ENCODE assay signal across 1 cellular context in genomic region chr2:203812294-203813221, GRCh38.
TF ChIP-seq lines count a peak whose summit lies in the region.

No MANE protein-coding gene starts in this region.

TF ChIP-seq in HepG2, 621 proteins besides CTCF, POLR2A, EP300 and RAD21 (continued from another document):
- TF ChIP-seq, protein P1, sequence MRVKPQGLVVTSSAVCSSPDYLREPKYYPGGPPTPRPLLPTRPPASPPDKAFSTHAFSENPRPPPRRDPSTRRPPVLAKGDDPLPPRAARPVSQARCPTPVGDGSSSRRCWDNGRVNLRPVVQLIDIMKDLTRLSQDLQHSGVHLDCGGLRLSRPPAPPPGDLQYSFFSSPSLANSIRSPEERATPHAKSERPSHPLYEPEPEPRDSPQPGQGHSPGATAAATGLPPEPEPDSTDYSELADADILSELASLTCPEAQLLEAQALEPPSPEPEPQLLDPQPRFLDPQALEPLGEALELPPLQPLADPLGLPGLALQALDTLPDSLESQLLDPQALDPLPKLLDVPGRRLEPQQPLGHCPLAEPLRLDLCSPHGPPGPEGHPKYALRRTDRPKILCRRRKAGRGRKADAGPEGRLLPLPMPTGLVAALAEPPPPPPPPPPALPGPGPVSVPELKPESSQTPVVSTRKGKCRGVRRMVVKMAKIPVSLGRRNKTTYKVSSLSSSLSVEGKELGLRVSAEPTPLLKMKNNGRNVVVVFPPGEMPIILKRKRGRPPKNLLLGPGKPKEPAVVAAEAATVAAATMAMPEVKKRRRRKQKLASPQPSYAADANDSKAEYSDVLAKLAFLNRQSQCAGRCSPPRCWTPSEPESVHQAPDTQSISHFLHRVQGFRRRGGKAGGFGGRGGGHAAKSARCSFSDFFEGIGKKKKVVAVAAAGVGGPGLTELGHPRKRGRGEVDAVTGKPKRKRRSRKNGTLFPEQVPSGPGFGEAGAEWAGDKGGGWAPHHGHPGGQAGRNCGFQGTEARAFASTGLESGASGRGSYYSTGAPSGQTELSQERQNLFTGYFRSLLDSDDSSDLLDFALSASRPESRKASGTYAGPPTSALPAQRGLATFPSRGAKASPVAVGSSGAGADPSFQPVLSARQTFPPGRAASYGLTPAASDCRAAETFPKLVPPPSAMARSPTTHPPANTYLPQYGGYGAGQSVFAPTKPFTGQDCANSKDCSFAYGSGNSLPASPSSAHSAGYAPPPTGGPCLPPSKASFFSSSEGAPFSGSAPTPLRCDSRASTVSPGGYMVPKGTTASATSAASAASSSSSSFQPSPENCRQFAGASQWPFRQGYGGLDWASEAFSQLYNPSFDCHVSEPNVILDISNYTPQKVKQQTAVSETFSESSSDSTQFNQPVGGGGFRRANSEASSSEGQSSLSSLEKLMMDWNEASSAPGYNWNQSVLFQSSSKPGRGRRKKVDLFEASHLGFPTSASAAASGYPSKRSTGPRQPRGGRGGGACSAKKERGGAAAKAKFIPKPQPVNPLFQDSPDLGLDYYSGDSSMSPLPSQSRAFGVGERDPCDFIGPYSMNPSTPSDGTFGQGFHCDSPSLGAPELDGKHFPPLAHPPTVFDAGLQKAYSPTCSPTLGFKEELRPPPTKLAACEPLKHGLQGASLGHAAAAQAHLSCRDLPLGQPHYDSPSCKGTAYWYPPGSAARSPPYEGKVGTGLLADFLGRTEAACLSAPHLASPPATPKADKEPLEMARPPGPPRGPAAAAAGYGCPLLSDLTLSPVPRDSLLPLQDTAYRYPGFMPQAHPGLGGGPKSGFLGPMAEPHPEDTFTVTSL (CRISPR knock-in tag; IDR thresholded peaks at IDR 0.05; ENCODE audit: borderline replicate concordance) = peak; percentile 89
- 0 out of 2 replicates have a peak, but pooled peaks have one; percentile 42 for TF ChIP-seq BRD4 (CRISPR knock-in tag; IDR thresholded peaks at IDR 0.05)
- no peak for TF ChIP-seq GABPB1 (CRISPR knock-in tag; IDR thresholded peaks at IDR 0.05)
- TF ChIP-seq TOPORS (CRISPR knock-in tag; IDR thresholded peaks at IDR 0.05) = no peak
- TF ChIP-seq ZNF501 (CRISPR knock-in tag; IDR thresholded peaks at IDR 0.05) = 0 out of 2 replicates have a peak, but pooled peaks have one; percentile 2
- TF ChIP-seq ZNF7 (CRISPR knock-in tag; IDR thresholded peaks at IDR 0.05) = peak; percentile 96
- no peak for TF ChIP-seq GTF3A (CRISPR knock-in tag; conservative IDR thresholded peaks at IDR 0.05)
- TF ChIP-seq ZSCAN29 (CRISPR knock-in tag; conservative IDR thresholded peaks at IDR 0.05) = peak; percentile 55; the same call in 1 of the 2 replicates
- peak; percentile 80; the same call in 1 of the 2 replicates for TF ChIP-seq HOXA5 (CRISPR knock-in tag; IDR thresholded peaks at IDR 0.05)
- TF ChIP-seq EED (CRISPR knock-in tag; IDR thresholded peaks at IDR 0.05) = no peak
